8 cellular contexts compared by ENCODE assay signal in the genomic region with DNA sequence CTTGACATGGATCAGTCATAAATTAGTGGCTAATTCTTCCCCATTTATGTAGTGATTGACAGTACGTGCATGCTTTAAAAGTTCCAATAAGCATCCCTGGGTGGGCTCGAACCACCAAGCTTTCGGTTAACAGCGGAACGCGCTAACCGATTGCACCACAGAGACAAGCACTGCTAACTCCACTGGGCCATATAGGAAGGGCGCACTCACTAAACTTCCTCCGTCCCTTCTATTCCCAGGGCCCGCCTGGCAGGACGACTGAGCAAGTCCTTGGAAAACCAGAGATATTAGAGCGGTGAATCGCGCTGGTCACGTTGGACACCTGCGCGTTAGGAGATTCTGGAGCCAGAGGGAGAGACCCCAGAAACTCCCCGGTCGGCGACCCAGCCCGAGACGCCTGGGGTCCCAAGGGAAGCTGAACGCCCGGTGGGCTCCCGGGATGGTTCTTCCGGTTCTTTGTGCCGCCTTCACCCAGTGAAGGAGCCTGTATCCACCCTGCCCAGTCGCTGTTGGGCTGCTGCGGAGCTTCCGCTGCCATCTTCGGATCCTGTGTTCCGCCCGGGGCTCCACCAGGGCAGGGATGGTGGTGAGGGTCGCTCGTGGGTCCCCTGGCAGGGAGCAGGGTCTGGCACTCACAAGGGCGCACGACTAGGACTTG.
DNase-seq lines count a peak whose midpoint lies in the region; ATAC-seq and TF ChIP-seq lines count a peak whose summit lies in the region.
"Not testable (repeated sequence)": the region's sequence is repeated elsewhere in the genome, so short reads cannot be mapped to it uniquely, and the experiment has no call there.

No MANE protein-coding gene starts in this region.

- H3K4me1 ChIP-seq in ES-I3 (ENCODE audit: insufficient read depth, low read length); right cardiac atrium (ENCODE audit: control insufficient read depth, insufficient read depth, low read length); mononuclear cell (ENCODE audit: insufficient read depth, low read length); uterus: not testable (repeated sequence)

- H3K4me1 Mint-ChIP-seq in WTC11; activated naive CD4-positive, alpha-beta T cell treated with anti-CD3 and anti-CD28 coated beads, Interleukin-2, amount 50 U/mL, for 24 hours: not testable (repeated sequence)

- H3K36me3 Mint-ChIP-seq in WTC11; activated naive CD4-positive, alpha-beta T cell treated with anti-CD3 and anti-CD28 coated beads, Interleukin-2, amount 50 U/mL, for 24 hours: not testable (repeated sequence)

- WGBS in right cardiac atrium: 7% methylated on average over 29 of the region's 37 CpGs

- H3K4me3 ChIP-seq in right cardiac atrium (ENCODE audit: low read length) (peak overlapping the region; percentile 20), mononuclear cell (ENCODE audit: low read length) (peak overlapping the region; percentile 36), skin epidermis (peak overlapping the region; percentile 14 to 40 (median 27)), uterus (peak overlapping the region; percentile 20 to 23)

- not testable (repeated sequence) for H3K9me3 Mint-ChIP-seq in WTC11; activated naive CD4-positive, alpha-beta T cell treated with anti-CD3 and anti-CD28 coated beads, Interleukin-2, amount 50 U/mL, for 24 hours

- peak overlapping the region; percentile 54; the same call in 1 of the 2 replicates for H3K9ac ChIP-seq in ES-I3 (ENCODE audit: low read depth, low read length)

- CTCF ChIA-PET in WTC11 (lab: Charles Lee): not testable (repeated sequence)

- H3K4me3 Mint-ChIP-seq in WTC11: peak overlapping the region; percentile 84
- peak overlapping the region; percentile 95 for H3K4me3 Mint-ChIP-seq in activated naive CD4-positive, alpha-beta T cell treated with anti-CD3 and anti-CD28 coated beads, Interleukin-2, amount 50 U/mL, for 24 hours

- not testable (repeated sequence) for TF ChIP-seq POLR2A in uterus (IDR thresholded peaks at IDR 0.05)

- TF ChIP-seq CTCF in WTC11 (IDR thresholded peaks at IDR 0.05); uterus (IDR thresholded peaks at IDR 0.05): not testable (repeated sequence)

- H3K27ac Mint-ChIP-seq in WTC11: not testable (repeated sequence)
- peak overlapping the region; percentile 96 for H3K27ac Mint-ChIP-seq in activated naive CD4-positive, alpha-beta T cell treated with anti-CD3 and anti-CD28 coated beads, Interleukin-2, amount 50 U/mL, for 24 hours

- H3K36me3 ChIP-seq in ES-I3 (ENCODE audit: insufficient read depth, low read length); uterus: not testable (repeated sequence)

- not testable (repeated sequence) for H3K27me3 Mint-ChIP-seq in WTC11 (ENCODE audit: low read depth); activated naive CD4-positive, alpha-beta T cell treated with anti-CD3 and anti-CD28 coated beads, Interleukin-2, amount 50 U/mL, for 24 hours

- not testable (repeated sequence) for H3K27ac ChIP-seq in right cardiac atrium (ENCODE audit: low read length); uterus
- H3K27ac ChIP-seq in skin epidermis: peak overlapping the region in 9 of 21 experiments; percentile 6 to 56 (median 30)

- POLR2A ChIA-PET in WTC11 (lab: Charles Lee): not testable (repeated sequence)

- peak; percentile 92 for ATAC-seq in WTC11
- ATAC-seq in right cardiac atrium: peak; percentile 43 to 55

- H3K27me3 ChIP-seq in right cardiac atrium (ENCODE audit: control insufficient read depth, insufficient read depth); mononuclear cell (ENCODE audit: insufficient read depth, low read length); uterus: not testable (repeated sequence)

- DNase-seq in WTC11 (ENCODE audit: low spot score) (peak; percentile 40), ecto neural progenitor cell (ENCODE audit: low spot score) (peak; percentile 47), right cardiac atrium (peak in 2 of 3 donors; percentile 30 to 38), uterus (peak in 1 of 2 donors; percentile 27)

- not testable (repeated sequence) for H3K9me3 ChIP-seq in ES-I3 (ENCODE audit: control insufficient read depth, insufficient read depth, low read length); right cardiac atrium (ENCODE audit: control insufficient read depth, low read length); mononuclear cell (ENCODE audit: low read depth, low read length); uterus

- intact Hi-C loops in right cardiac atrium (cut with DNase I); uterus (cut with DNase I; ENCODE audit: low total_unique reads): not testable (repeated sequence)
